8 cellular contexts compared by ENCODE assay signal in genomic region chr4:154982187-154983047, GRCh38.
DNase-seq lines count a peak whose midpoint lies in the region; ATAC-seq lines count a peak whose summit lies in the region.

No MANE protein-coding gene starts in this region.

- H3K4ac ChIP-seq in trophoblast cell (ENCODE audit: low read depth, low read length), result no peak overlapping the region

- no peak overlapping the region for H4K8ac ChIP-seq in trophoblast cell (ENCODE audit: low read depth, low read length)

- no peak overlapping the region for H3K23ac ChIP-seq in trophoblast cell (ENCODE audit: low read length)

- no peak overlapping the region for H2BK120ac ChIP-seq in trophoblast cell (ENCODE audit: insufficient read depth, low read length, poor library complexity)

- H3K79me2 ChIP-seq in trophoblast cell (ENCODE audit: control insufficient read depth, insufficient read depth, low read length, poor library complexity), result no peaks in the 10 kb centered on the region

- no peak overlapping the region for H3K14ac ChIP-seq in trophoblast cell (ENCODE audit: low read length)

- H3K9me3 ChIP-seq in trophoblast cell (ENCODE audit: insufficient read depth, low read depth, low read length), result no peaks in the 10 kb centered on the region

- intact Hi-C loops in Right ventricle myocardium inferior (cut with DNase I), result loop anchor here (5.0 kb wide), 1 partner anchor 370 kb away; no protein-coding TSS in a partner anchor
- intact Hi-C loops in cardiac septum (cut with DNase I), result loop anchor here (5.0 kb wide), 1 partner anchor 370 kb away; no protein-coding TSS in a partner anchor

- no peaks in the 10 kb centered on the region for H3K79me1 ChIP-seq in trophoblast cell (ENCODE audit: low read length)

- ATAC-seq in Right ventricle myocardium inferior (peak; percentile 59), HG02884 (IDR thresholded peaks at IDR 0.05; ENCODE audit: unreplicated experiment) (peak; percentile 48)

- no peak overlapping the region for H3K4me3 ChIP-seq in trophoblast cell (ENCODE audit: low read depth, low read length)

- no peak overlapping the region for H2AK5ac ChIP-seq in trophoblast cell (ENCODE audit: low read length)

- no peak overlapping the region for H2AFZ ChIP-seq in trophoblast cell (ENCODE audit: insufficient read depth, low read length, poor library complexity)

- no peaks in the 10 kb centered on the region for H3K36me3 ChIP-seq in trophoblast cell (ENCODE audit: control insufficient read depth in 1 of 2, insufficient read depth in 2 of 2, low read length in 2 of 2)

- no peaks in the 10 kb centered on the region for H3K27me3 ChIP-seq in trophoblast cell (ENCODE audit: insufficient read depth, low read length)

- WGBS in trophoblast cell (ENCODE audit: extremely low coverage, insufficient coverage, insufficient read length), result no CpG with 5 or more reads among the region's 10 CpGs

- no peak overlapping the region for H3K18ac ChIP-seq in trophoblast cell (ENCODE audit: low read length)

- DNase-seq in Right ventricle myocardium inferior (ENCODE audit: missing footprints), result no peak
- DNase-seq in cardiac septum (ENCODE audit: low spot score), result no peak
- DNase-seq in NCI-H2196 treated with DMSO at 0.1 percent for 48 hours (lab: John Stamatoyannopoulos, UW; ENCODE audit: unreplicated experiment), result peak; percentile 2
- peak; percentile 12 for DNase-seq in activated T-cell treated with anti-CD3 and anti-CD28 coated beads for 48 hours (ENCODE audit: low read depth)
- DNase-seq in globus pallidus (ENCODE audit: low spot score), result peak; percentile 35
- peak; percentile 40 to 73 for DNase-seq in trophoblast cell
- no peak for DNase-seq in epidermal melanocyte (ENCODE audit: insufficient read length, low spot score)

- no peaks in the 10 kb centered on the region for H3K4me1 ChIP-seq in trophoblast cell (ENCODE audit: control insufficient read depth in 1 of 2, insufficient read depth in 2 of 2, low read length in 2 of 2)

- H2BK5ac ChIP-seq in trophoblast cell (ENCODE audit: low read depth, low read length, poor library complexity), result no peak overlapping the region

- no peak overlapping the region for H3K4me2 ChIP-seq in trophoblast cell (ENCODE audit: low read length)

- no peak overlapping the region for H4K12ac ChIP-seq in trophoblast cell (ENCODE audit: low read depth, low read length)

- H3K27ac ChIP-seq in trophoblast cell (ENCODE audit: low read depth, low read length), result no peak overlapping the region

- H4K91ac ChIP-seq in trophoblast cell (ENCODE audit: low read depth, low read length), result no peak overlapping the region

- H3K9ac ChIP-seq in trophoblast cell (ENCODE audit: low read length), result no peak overlapping the region

- no peak overlapping the region for H2BK12ac ChIP-seq in trophoblast cell (ENCODE audit: low read length)

Comparison
In these comparisons a context has a peak if more than half of its experiments do, and no peak if none do; other contexts are left out.
1. DNase-seq: peak in NCI-H2196 treated with DMSO at 0.1 percent for 48 hours (single experiment), activated T-cell treated with anti-CD3 and anti-CD28 coated beads for 48 hours (single experiment), globus pallidus (single experiment) and trophoblast cell (2 of 2); none in Right ventricle myocardium inferior (single experiment), cardiac septum (single experiment) and epidermal melanocyte (single experiment).